Comparison of ENCODE assay signal across 1 cellular context in the genomic region with DNA sequence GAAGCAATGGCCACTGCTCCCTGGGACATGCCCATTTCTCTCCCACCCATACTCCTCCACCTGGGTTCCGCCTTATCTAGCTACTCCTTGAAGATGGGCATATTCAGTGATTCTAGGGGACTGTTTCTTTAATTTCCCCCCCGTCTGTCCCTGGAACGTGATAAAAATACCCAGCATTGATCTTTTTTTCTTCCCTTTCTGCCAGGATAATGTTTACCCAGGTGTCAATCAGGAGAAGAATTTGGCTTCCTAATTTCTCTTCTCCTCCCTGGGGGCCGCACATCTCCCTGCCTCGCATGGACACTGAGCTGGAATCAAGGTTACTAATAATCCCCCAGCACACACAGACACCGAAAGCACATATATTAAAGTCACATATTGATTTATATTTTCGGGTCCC.
TF ChIP-seq lines count a peak whose summit lies in the region.

No MANE protein-coding gene starts in this region.

TF ChIP-seq in IMR-90, 13 proteins besides CTCF, POLR2A, EP300 and RAD21:
- TF ChIP-seq RFX5 (IDR thresholded peaks at IDR 0.05; ENCODE audit: low read depth, low read length), result no peak
- TF ChIP-seq, protein P1, sequence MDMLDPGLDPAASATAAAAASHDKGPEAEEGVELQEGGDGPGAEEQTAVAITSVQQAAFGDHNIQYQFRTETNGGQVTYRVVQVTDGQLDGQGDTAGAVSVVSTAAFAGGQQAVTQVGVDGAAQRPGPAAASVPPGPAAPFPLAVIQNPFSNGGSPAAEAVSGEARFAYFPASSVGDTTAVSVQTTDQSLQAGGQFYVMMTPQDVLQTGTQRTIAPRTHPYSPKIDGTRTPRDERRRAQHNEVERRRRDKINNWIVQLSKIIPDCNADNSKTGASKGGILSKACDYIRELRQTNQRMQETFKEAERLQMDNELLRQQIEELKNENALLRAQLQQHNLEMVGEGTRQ (IDR thresholded peaks at IDR 0.05; ENCODE audit: low read depth, low read length), result no peak
- TF ChIP-seq RCOR1 (IDR thresholded peaks at IDR 0.05; ENCODE audit: insufficient replicate concordance, low read length), result no peak
- TF ChIP-seq, protein P2, sequence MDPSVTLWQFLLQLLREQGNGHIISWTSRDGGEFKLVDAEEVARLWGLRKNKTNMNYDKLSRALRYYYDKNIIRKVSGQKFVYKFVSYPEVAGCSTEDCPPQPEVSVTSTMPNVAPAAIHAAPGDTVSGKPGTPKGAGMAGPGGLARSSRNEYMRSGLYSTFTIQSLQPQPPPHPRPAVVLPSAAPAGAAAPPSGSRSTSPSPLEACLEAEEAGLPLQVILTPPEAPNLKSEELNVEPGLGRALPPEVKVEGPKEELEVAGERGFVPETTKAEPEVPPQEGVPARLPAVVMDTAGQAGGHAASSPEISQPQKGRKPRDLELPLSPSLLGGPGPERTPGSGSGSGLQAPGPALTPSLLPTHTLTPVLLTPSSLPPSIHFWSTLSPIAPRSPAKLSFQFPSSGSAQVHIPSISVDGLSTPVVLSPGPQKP (IDR thresholded peaks at IDR 0.05; ENCODE audit: borderline replicate concordance, low read depth, low read length), result no peak
- TF ChIP-seq SMC3 (IDR thresholded peaks at IDR 0.05; ENCODE audit: low read depth, low read length), result no peak
- TF ChIP-seq MAFK (IDR thresholded peaks at IDR 0.05; ENCODE audit: low read depth, low read length), result no peak
- TF ChIP-seq MXI1 (IDR thresholded peaks at IDR 0.05; ENCODE audit: borderline replicate concordance, low read depth, low read length), result no peak
- no peak for TF ChIP-seq BHLHE40 (IDR thresholded peaks at IDR 0.05; ENCODE audit: low read depth, low read length)
